Comparison of ENCODE assay signal across 8 cellular contexts in genomic region chr10:119028900-119029612, GRCh38. TPM values are rescaled to one million over a fixed set of nuclear protein-coding genes. Genes with fewer than 3 reads are reported as not detected.
A peak's percentile ranks its signal among the peaks of the same experiment; 100 is the strongest.
DNase-seq lines count a peak whose midpoint lies in the region; ATAC-seq and TF ChIP-seq lines count a peak whose summit lies in the region.

No MANE protein-coding gene starts in this region.

- peaks cover 14% of the 10 kb centered on the region for H3K36me3 Mint-ChIP-seq in T-helper 1 cell treated with Interleukin-12 subunit alpha and Interleukin-12 subunit beta and Interleukin-4 antibody, amounts not matched to agents 30 μg/mL and 1 μg/mL, for 36 hours (ENCODE audit: low read depth)

- intact Hi-C loops in HCT116 (cut with micrococcal nuclease) (no loop called here), left ventricle myocardium superior (cut with micrococcal nuclease) (no loop called here), prostate gland (cut with DNase I) (loop anchor here (5.0 kb wide), 3 partner anchors 227 to 457 kb away; no protein-coding TSS in a partner anchor)

- POLR2A ChIA-PET in HCT116 (lab: Charles Lee): interaction anchor here (0.5 to 0.7 kb wide), 2 partner anchors 52 to 519 kb away, joined by 3 to 4 read pairs; no protein-coding TSS in a partner anchor

- no peak overlapping the region for H2AFZ ChIP-seq in HCT116 (ENCODE audit: low read depth, low read length, poor library complexity, severe bottlenecking)

- RAD21 ChIA-PET in HCT116 (lab: Charles Lee; ENCODE audit: low non-redundant PET in 1 of 2, low total read pairs in 2 of 2, uncharacterized antibody in 2 of 2, unreplicated experiment in 2 of 2): interaction anchor here in 1 of 2 experiments (0.9 kb wide), 1 partner anchor 189 kb away, joined by 3 read pairs; no protein-coding TSS in a partner anchor

- peaks cover 22% of the 10 kb centered on the region for H3K4me1 Mint-ChIP-seq in T-helper 1 cell treated with Interleukin-12 subunit alpha and Interleukin-12 subunit beta and Interleukin-4 antibody, amounts not matched to agents 30 μg/mL and 1 μg/mL, for 36 hours (ENCODE audit: low read depth)

- BruUV-seq in HCT116 (replicated peaks; lab: Mats Ljungman, UMichigan): no TSS peak

- TF ChIP-seq CTCF in HCT116 (IDR thresholded peaks at IDR 0.05 in 2 of 3, conservative IDR thresholded peaks at IDR 0.05 in 1 of 3; ENCODE audit: borderline replicate concordance in 1 of 3, insufficient read depth in 1 of 3, low read depth in 2 of 3, low read length in 2 of 3): 0 out of 6 replicates have a peak, but pooled peaks of 1 of the 3 experiments have one; percentile 23
- TF ChIP-seq CTCF in prostate gland (IDR thresholded peaks at IDR 0.05): peak in 2 of 4 experiments; percentile 46 to 51
- TF ChIP-seq CTCF in upper lobe of left lung (IDR thresholded peaks at IDR 0.05): peak in 3 of 6 experiments; percentile 9 to 49 (median 41)

- no peak overlapping the region for H3K27ac Mint-ChIP-seq in T-helper 1 cell treated with Interleukin-12 subunit alpha and Interleukin-12 subunit beta and Interleukin-4 antibody, amounts not matched to agents 30 μg/mL and 1 μg/mL, for 36 hours

- no peak for TF ChIP-seq EP300 in upper lobe of left lung (IDR thresholded peaks at IDR 0.05)

- peaks cover 14% of the 10 kb centered on the region for H3K79me2 ChIP-seq in HCT116 (ENCODE audit: insufficient read depth, low read length)

- DNase-seq in GF-D8 (lab: John Stamatoyannopoulos, UW): peak; percentile 43
- peak; percentile 85 for DNase-seq in HCT116 (ENCODE audit: low read depth, low spot score)
- DNase-seq in NAMALWA (ENCODE audit: low spot score): peak; percentile 92
- peak in 55 of 56 donors; percentile 33 to 90 (median 78) for DNase-seq in amygdala (lab: John Stamatoyannopoulos, UW)
- DNase-seq in left ventricle myocardium superior: peak; percentile 95
- peak; percentile 87 for DNase-seq in prostate gland (ENCODE audit: low spot score)
- peak; percentile 80 to 97 for DNase-seq in upper lobe of left lung

- H3K9ac ChIP-seq in HCT116 (ENCODE audit: low read length): 0 out of 2 replicates have a peak overlapping the region, but pooled peaks have one; percentile 7

- H3K9me3 ChIP-seq in HCT116 (ENCODE audit: control insufficient read depth in 1 of 2, insufficient read depth in 1 of 2, low read depth in 1 of 2, low read length in 2 of 2) (no peaks in the 10 kb centered on the region), prostate gland (no peaks in the 10 kb centered on the region), upper lobe of left lung (no peaks in the 10 kb centered on the region)

- peaks cover 20 to 49% of the 10 kb centered on the region in 2 experiments for H3K4me1 ChIP-seq in HCT116 (ENCODE audit: control insufficient read depth in 1 of 2, insufficient read depth in 2 of 2, low read length in 2 of 2)
- H3K4me1 ChIP-seq in prostate gland (replicated peaks): peaks cover 6% of the 10 kb centered on the region
- peaks cover 14 to 37% (median 24%) of the 10 kb centered on the region in 4 donors for H3K4me1 ChIP-seq in upper lobe of left lung

- TF ChIP-seq RAD21 in HCT116 (IDR thresholded peaks at IDR 0.05; ENCODE audit: low read depth): no peak

- peaks cover 13% of the 10 kb centered on the region for H3K27me3 Mint-ChIP-seq in T-helper 1 cell treated with Interleukin-12 subunit alpha and Interleukin-12 subunit beta and Interleukin-4 antibody, amounts not matched to agents 30 μg/mL and 1 μg/mL, for 36 hours (ENCODE audit: low read depth)

- H3K4me3 Mint-ChIP-seq in T-helper 1 cell treated with Interleukin-12 subunit alpha and Interleukin-12 subunit beta and Interleukin-4 antibody, amounts not matched to agents 30 μg/mL and 1 μg/mL, for 36 hours: peak overlapping the region; percentile 78

- ATAC-seq in HCT116 (peak; percentile 82), left ventricle myocardium superior (peak; percentile 77), upper lobe of left lung (ENCODE audit: low FRiP score in 2 of 2) (peak; percentile 85 to 92)

- TF ChIP-seq POLR2A in HCT116 (IDR thresholded peaks at IDR 0.05; ENCODE audit: borderline replicate concordance, extremely low read depth, insufficient read depth, insufficient read length) (no peak), prostate gland (IDR thresholded peaks at IDR 0.05) (no peak), upper lobe of left lung (IDR thresholded peaks at IDR 0.05) (no peak)

- H3K36me3 ChIP-seq in HCT116 (ENCODE audit: control insufficient read depth in 1 of 2, insufficient read depth in 2 of 2, low read length in 2 of 2) (peaks cover 11 to 23% of the 10 kb centered on the region in 2 experiments), prostate gland (peaks cover 0 to 2% of the 10 kb centered on the region in 2 donors), upper lobe of left lung (peaks cover 3 to 17% (median 8%) of the 10 kb centered on the region in 4 donors)

- H3K9me3 Mint-ChIP-seq in T-helper 1 cell treated with Interleukin-12 subunit alpha and Interleukin-12 subunit beta and Interleukin-4 antibody, amounts not matched to agents 30 μg/mL and 1 μg/mL, for 36 hours: no peaks in the 10 kb centered on the region

- H3K9me2 ChIP-seq in HCT116 (ENCODE audit: insufficient read depth): no peaks in the 10 kb centered on the region

- no peak overlapping the region for H3K27ac ChIP-seq in HCT116 (ENCODE audit: low read depth, low read length)
- H3K27ac ChIP-seq in prostate gland: peak overlapping the region; percentile 53 to 57
- peak overlapping the region in 3 of 4 donors; percentile 8 to 74 (median 50) for H3K27ac ChIP-seq in upper lobe of left lung

- no peaks in the 10 kb centered on the region for H3K27me3 ChIP-seq in HCT116 (ENCODE audit: insufficient read depth, low read length)
- no peaks in the 10 kb centered on the region for H3K27me3 ChIP-seq in prostate gland (replicated peaks; ENCODE audit: insufficient read depth)
- H3K27me3 ChIP-seq in upper lobe of left lung: no peaks in the 10 kb centered on the region

- H4K20me1 ChIP-seq in HCT116 (ENCODE audit: insufficient read depth): peaks cover 21% of the 10 kb centered on the region

- H3K4me2 ChIP-seq in HCT116 (ENCODE audit: low read length): peak overlapping the region; percentile 65

- CTCF ChIA-PET in HCT116 (lab: Charles Lee): interaction anchor here (0.9 kb wide), 1 partner anchor 460 kb away, joined by 3 read pairs; no protein-coding TSS in a partner anchor

- 5% methylated on average over 51 of the region's 68 CpGs for WGBS in prostate gland
- 10 to 50% methylated on average over 9 to 31 of the region's 68 CpGs for WGBS in upper lobe of left lung, 2 donors

- H3K4me3 ChIP-seq in HCT116 (replicated peaks in 1 of 2; ENCODE audit: low read depth in 1 of 2, low read length in 2 of 2) (peak overlapping the region; percentile 17 to 32; a peak in 3 of 4 replicates), prostate gland (peak overlapping the region; percentile 46 to 55), upper lobe of left lung (peak overlapping the region; percentile 19 to 69 (median 65))

TF ChIP-seq in HCT116, 20 proteins besides CTCF, POLR2A, EP300 and RAD21:
- TF ChIP-seq EGR1 (IDR thresholded peaks at IDR 0.05; ENCODE audit: low read depth) (peak; percentile 53; the same call in 1 of the 2 replicates), EZH2 (IDR thresholded peaks at IDR 0.05) (no peak), SP1 (IDR thresholded peaks at IDR 0.05; ENCODE audit: low read depth) (peak; percentile 72)

RNA-seq across cellular contexts. Expression of gene NANOS1, which starts 0.5 kb away (rescaled TPM):
- total RNA-seq in HCT116 (2021; ENCODE audit: unreplicated experiment) (1.5 TPM), left ventricle myocardium superior (8.7 TPM), prostate gland (1 to 10 TPM; 4.3 to 5.9 TPM), upper lobe of left lung (1 to 10 TPM in 3 of 6 donors, under 1 TPM in 1, not detected in 2; 0.69 to 3.0 (median 1.9) TPM)
- polyA plus RNA-seq in HCT116 (2012): 0.22 and 0.43 TPM in 2 replicates

RNA-seq across cellular contexts. Expression of gene EIF3A, which starts 51.6 kb away (rescaled TPM):
- 271 TPM for total RNA-seq in HCT116 (2021; ENCODE audit: unreplicated experiment)
- 137 and 168 TPM in 2 replicates for polyA plus RNA-seq in HCT116 (2012)
- 106 TPM for total RNA-seq in left ventricle myocardium superior
- 10 to 100 TPM; 77.1 to 88.0 TPM for total RNA-seq in prostate gland
- 100 to 1,000 TPM in 4 of 6 donors, 10 to 100 TPM in 2; 90.2 to 138 (median 107) TPM for total RNA-seq in upper lobe of left lung

Comparison
In these comparisons a context has a peak if more than half of its experiments do, and no peak if none do; other contexts are left out.
1. DNase-seq: peak in every context shown above with its lines; median percentile 95 in left ventricle myocardium superior; 92 in NAMALWA; 88 in upper lobe of left lung; 87 in prostate gland; 85 in HCT116; 78 in amygdala; 43 in GF-D8.